In the genomic region with DNA sequence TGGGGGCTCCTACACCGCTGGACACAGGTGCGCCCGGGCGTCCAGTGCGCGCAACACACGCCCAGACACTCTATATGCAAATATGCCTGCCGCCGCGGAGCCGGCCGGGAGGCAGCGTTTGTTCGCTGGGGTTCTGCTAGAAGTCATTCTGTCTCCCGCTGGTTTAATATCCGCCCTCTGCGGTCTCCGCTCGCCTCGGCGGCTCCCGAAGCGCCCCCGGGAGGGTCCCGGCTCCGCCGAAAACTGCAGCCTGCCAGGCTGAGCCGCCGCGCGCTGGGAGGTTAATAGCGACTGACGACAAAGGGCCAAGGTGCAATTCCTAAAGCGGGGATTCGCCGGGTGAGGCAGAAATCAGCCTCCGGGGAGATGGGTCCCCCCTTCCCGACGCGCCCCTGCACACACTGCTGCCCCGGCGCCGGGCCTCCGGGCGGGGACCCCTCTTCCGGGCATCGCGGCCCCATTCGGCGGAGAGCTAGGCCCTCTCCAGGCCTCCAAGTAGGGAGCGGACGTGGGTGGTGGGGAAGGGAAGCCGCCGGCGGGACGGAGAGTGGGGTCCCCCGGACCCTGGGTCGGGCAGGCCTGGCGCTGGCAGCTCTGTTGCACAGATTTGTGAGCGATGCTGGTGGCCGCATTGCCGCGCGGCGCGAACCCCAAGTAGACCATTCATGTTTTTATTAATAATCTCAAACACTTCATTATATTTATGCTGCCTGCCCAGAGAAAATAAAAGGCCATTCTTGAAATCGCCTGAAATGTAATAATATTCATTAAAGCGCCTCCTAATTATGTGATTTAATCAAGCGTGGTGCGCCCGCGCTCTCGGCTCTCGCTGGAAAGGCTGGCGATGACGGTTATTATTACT, we compare ENCODE assay signal across 7 cellular contexts. TPM values are rescaled to one million over a fixed set of nuclear protein-coding genes. Genes with fewer than 3 reads are reported as not detected.
DNase-seq lines count a peak whose midpoint lies in the region; ATAC-seq and TF ChIP-seq lines count a peak whose summit lies in the region.

No MANE protein-coding gene starts in this region.

- peaks cover 77% of the 10 kb centered on the region for H3K27me3 Mint-ChIP-seq in activated CD4-positive, alpha-beta memory T cell treated with anti-CD3 and anti-CD28 coated beads for 36 hours

- ATAC-seq in GM18868 (IDR thresholded peaks at IDR 0.05; ENCODE audit: unreplicated experiment) (peak; percentile 74), HG02981 (IDR thresholded peaks at IDR 0.05; ENCODE audit: unreplicated experiment) (peak; percentile 59)

- no peaks in the 10 kb centered on the region for H3K9me3 ChIP-seq in adrenal gland (replicated peaks in 1 of 3)
- no peaks in the 10 kb centered on the region for H3K9me3 ChIP-seq in tibial artery

- H3K23ac ChIP-seq in mesendoderm (ENCODE audit: low read length): no peak overlapping the region

- peaks cover 78% of the 10 kb centered on the region for H3K27me3 ChIP-seq in mesendoderm (ENCODE audit: insufficient read depth, low read length, poor library complexity)
- peaks cover 99% of the 10 kb centered on the region for H3K27me3 ChIP-seq in adrenal gland
- H3K27me3 ChIP-seq in tibial artery: peaks cover 0 to 100% of the 10 kb centered on the region in 2 donors

- no peak overlapping the region for H3K27ac Mint-ChIP-seq in activated CD4-positive, alpha-beta memory T cell treated with anti-CD3 and anti-CD28 coated beads for 36 hours

- no peaks in the 10 kb centered on the region for H3K9me3 Mint-ChIP-seq in activated CD4-positive, alpha-beta memory T cell treated with anti-CD3 and anti-CD28 coated beads for 36 hours

- no peak for TF ChIP-seq POLR2A in adrenal gland (IDR thresholded peaks at IDR 0.05)

- H3K79me2 ChIP-seq in mesendoderm (ENCODE audit: control insufficient read depth, insufficient read depth, low read length): no peaks in the 10 kb centered on the region

- no peaks in the 10 kb centered on the region for H3K79me1 ChIP-seq in mesendoderm (ENCODE audit: low read length)

- peak overlapping the region; percentile 43 for H2BK15ac ChIP-seq in mesendoderm (replicated peaks; ENCODE audit: low read depth)

- H3K18ac ChIP-seq in mesendoderm (ENCODE audit: low read length): peak overlapping the region; percentile 69

- H3K4me1 ChIP-seq in mesendoderm (ENCODE audit: control insufficient read depth, low read depth, low read length) (no peaks in the 10 kb centered on the region), adrenal gland (replicated peaks in 1 of 2) (peaks cover 8 to 12% of the 10 kb centered on the region in 2 donors), tibial artery (peaks cover 0 to 39% (median 26%) of the 10 kb centered on the region in 4 donors)

- CTCF ChIA-PET in activated CD4-positive, alpha-beta memory T cell treated with anti-CD3 and anti-CD28 coated beads for 36 hours (lab: Charles Lee): no interaction called here

- H3K4ac ChIP-seq in mesendoderm (ENCODE audit: low read depth, low read length): no peak overlapping the region

- no peaks in the 10 kb centered on the region for H3K36me3 Mint-ChIP-seq in activated CD4-positive, alpha-beta memory T cell treated with anti-CD3 and anti-CD28 coated beads for 36 hours

- peak overlapping the region; percentile 32 for H3K9ac ChIP-seq in mesendoderm (ENCODE audit: low read length)

- peak overlapping the region; percentile 41 for H3K4me2 ChIP-seq in mesendoderm (ENCODE audit: low read length)

- H2AK5ac ChIP-seq in mesendoderm (ENCODE audit: low read length): no peak overlapping the region

- no peak overlapping the region for H4K5ac ChIP-seq in mesendoderm (ENCODE audit: low read length)

- peak overlapping the region; percentile 58 for H4K8ac ChIP-seq in mesendoderm (ENCODE audit: low read depth, low read length)

- TF ChIP-seq CTCF in adrenal gland (IDR thresholded peaks at IDR 0.05): no peak
- no peak for TF ChIP-seq CTCF in tibial artery (IDR thresholded peaks at IDR 0.05)

- H3K4me3 Mint-ChIP-seq in activated CD4-positive, alpha-beta memory T cell treated with anti-CD3 and anti-CD28 coated beads for 36 hours: no peak overlapping the region

- no peak overlapping the region for H2BK120ac ChIP-seq in mesendoderm (ENCODE audit: low read depth, low read length)

- no CpG with 5 or more reads among the region's 76 CpGs for WGBS in mesendoderm (ENCODE audit: extremely low coverage, insufficient coverage, low lambda C conversion rate)
- WGBS in adrenal gland, 4 donors: 6 to 14% (median 6%) methylated on average over 33 to 76 of the region's 76 CpGs

- no peak overlapping the region for H2BK5ac ChIP-seq in mesendoderm (ENCODE audit: low read length)

- H3K4me1 Mint-ChIP-seq in activated CD4-positive, alpha-beta memory T cell treated with anti-CD3 and anti-CD28 coated beads for 36 hours (ENCODE audit: low read depth): peaks cover 19% of the 10 kb centered on the region

- POLR2A ChIA-PET in activated CD4-positive, alpha-beta memory T cell treated with anti-CD3 and anti-CD28 coated beads for 36 hours (lab: Charles Lee): no interaction called here

- no peak overlapping the region for H3K4me3 ChIP-seq in mesendoderm (ENCODE audit: low read length)
- H3K4me3 ChIP-seq in adrenal gland: no peak overlapping the region
- no peak overlapping the region for H3K4me3 ChIP-seq in tibial artery

- H3K36me3 ChIP-seq in mesendoderm (ENCODE audit: control insufficient read depth, insufficient read depth, low read length): no peaks in the 10 kb centered on the region
- H3K36me3 ChIP-seq in adrenal gland (replicated peaks in 1 of 2): no peaks in the 10 kb centered on the region
- H3K36me3 ChIP-seq in tibial artery: no peaks in the 10 kb centered on the region

- H3K27ac ChIP-seq in mesendoderm (ENCODE audit: low read depth, low read length) (no peak overlapping the region), adrenal gland (no peak overlapping the region), tibial artery (no peak overlapping the region)

- peak; percentile 59 for DNase-seq in activated CD4-positive, alpha-beta memory T cell treated with anti-CD3 and anti-CD28 coated beads for 36 hours
- DNase-seq in mesendoderm (peak; percentile 94), adrenal gland (no peak), SKM-1 treated with dmso at 0.1 percent for 144 hours (lab: John Stamatoyannopoulos, UW; ENCODE audit: unreplicated experiment) (no peak), tibial artery (no peak)

- intact Hi-C loops in activated CD4-positive, alpha-beta memory T cell treated with anti-CD3 and anti-CD28 coated beads for 36 hours (cut with micrococcal nuclease): loop anchor here (2.0 kb wide), 1 partner anchor 42 kb away; no protein-coding TSS in a partner anchor
- intact Hi-C loops in adrenal gland (cut with DNase I) (no loop called here), tibial artery (cut with DNase I; ENCODE audit: low total_unique reads) (no loop called here)

- peak overlapping the region; percentile 65 for H3K56ac ChIP-seq in mesendoderm (ENCODE audit: low read length)

RNA-seq across cellular contexts. Expression of a gene that starts 9.1 kb away (rescaled TPM):
- not detected for total RNA-seq in activated CD4-positive, alpha-beta memory T cell treated with anti-CD3 and anti-CD28 coated beads for 36 hours
- not detected for polyA plus RNA-seq in mesendoderm (2013, experiment 1 of 2)
- polyA plus RNA-seq in mesendoderm (2013, experiment 2 of 2): not detected
- total RNA-seq in adrenal gland: under 1 TPM in 6 of 8 donors, not detected in 2; 0.08 to 0.42 (median 0.13) TPM
- under 1 TPM; 0.07 to 0.24 (median 0.13) TPM for polyA plus RNA-seq in adrenal gland

Comparison
In these comparisons a context has a peak if more than half of its experiments do, and no peak if none do; other contexts are left out.
1. DNase-seq: peak in activated CD4-positive, alpha-beta memory T cell treated with anti-CD3 and anti-CD28 coated beads for 36 hours (single experiment) and mesendoderm (single experiment); none in adrenal gland (0 of 7), SKM-1 treated with dmso at 0.1 percent for 144 hours (single experiment) and tibial artery (0 of 2).